In the genomic region with DNA sequence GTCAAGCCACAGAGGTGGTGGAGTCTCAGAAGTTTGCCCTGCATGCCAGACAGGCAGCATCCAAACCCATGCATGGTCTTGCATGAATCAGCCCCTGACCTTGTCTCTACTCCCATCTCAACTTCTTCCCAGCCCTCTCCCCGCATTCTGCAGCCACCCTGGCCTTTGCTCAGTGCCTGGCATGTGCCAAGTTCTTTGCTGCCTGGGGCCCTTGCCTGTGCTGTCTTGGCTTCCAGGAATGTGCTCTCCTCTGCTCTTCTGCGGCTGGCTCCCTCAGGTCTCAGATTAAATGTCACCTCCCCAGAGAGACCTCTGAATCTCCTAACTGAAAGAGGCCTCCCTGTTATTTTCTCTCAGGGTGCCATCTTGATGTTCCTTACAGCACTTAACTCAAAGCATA, we compare ENCODE assay signal across 19 cellular contexts. TPM values are rescaled to one million over a fixed set of nuclear protein-coding genes. Genes with fewer than 3 reads are reported as not detected.
DNase-seq lines count a peak whose midpoint lies in the region; ATAC-seq, FAIRE-seq and TF ChIP-seq lines count a peak whose summit lies in the region.
"Had no signal": no experiment of that assay in that cellular context is flagged by ENCODE, and none has a peak within 500 bp of the region (broad histone marks: within the 10 kb centered on the region; RNA-seq: fewer than 3 reads in every experiment).

No MANE protein-coding gene starts in this region.

- no peaks in the 10 kb centered on the region for H3K27me3 ChIP-seq in astrocyte (ENCODE audit: insufficient read depth, low read length)
- H3K27me3 ChIP-seq in suprapubic skin: no peaks in the 10 kb centered on the region

- WGBS in suprapubic skin: 52% methylated on average over 2 of the region's 2 CpGs

- H3K36me3 ChIP-seq in astrocyte (ENCODE audit: insufficient read depth, low read length): no peaks in the 10 kb centered on the region
- H3K36me3 ChIP-seq in suprapubic skin: no peaks in the 10 kb centered on the region
- H3K36me3 ChIP-seq: left ventricle myocardium inferior had no signal

- TF ChIP-seq CTCF in astrocyte (IDR thresholded peaks at IDR 0.05; ENCODE audit: insufficient read depth, low read depth, low read length) (no peak), suprapubic skin (IDR thresholded peaks at IDR 0.05) (no peak)

- H3K4me1 ChIP-seq in astrocyte (ENCODE audit: insufficient read depth, low read length): peaks cover 18% of the 10 kb centered on the region
- H3K4me1 ChIP-seq in suprapubic skin: peaks cover 20% of the 10 kb centered on the region

- no peaks in the 10 kb centered on the region for H4K20me1 ChIP-seq in astrocyte (ENCODE audit: insufficient read depth, low read length)

- peak overlapping the region; percentile 88 for H3K27ac Mint-ChIP-seq in astrocyte (ENCODE audit: unreplicated experiment)
- no peak overlapping the region for H3K27ac Mint-ChIP-seq in activated CD4-positive, alpha-beta T cell treated with anti-CD3 and anti-CD28 coated beads, Interleukin-2, amount 10 ng/mL, durations not matched to agents 24 days and 14 days
- H3K27ac Mint-ChIP-seq: activated CD4-positive, alpha-beta memory T cell treated with anti-CD3 and anti-CD28 coated beads, Interleukin-2, amount 10 ng/mL, durations not matched to agents 7 days and 5 days; activated T-helper 1 cell treated with anti-CD3 and anti-CD28 coated beads, Interleukin-12 subunit alpha, Interleukin-12 subunit beta, Interleukin-2, Interleukin-4 antibody, amounts not matched to agents 30 ng/mL and 10 ng/mL and 1 ng/mL, durations not matched to agents 14 hours and 24 hours and 36 hours; IgD-negative memory B cell had no signal

- no peak for TF ChIP-seq POLR2A in suprapubic skin (IDR thresholded peaks at IDR 0.05)

- intact Hi-C loops in activated CD4-positive, alpha-beta T cell treated with anti-CD3 and anti-CD28 coated beads, Interleukin-2, amount 10 ng/mL, durations not matched to agents 24 days and 14 days (cut with micrococcal nuclease): no loop called here

- ATAC-seq in GM21515 (IDR thresholded peaks at IDR 0.05; ENCODE audit: unreplicated experiment): no peak

- H3K4me1 Mint-ChIP-seq in astrocyte (ENCODE audit: low read depth, unreplicated experiment): peaks cover 13% of the 10 kb centered on the region
- no peaks in the 10 kb centered on the region for H3K4me1 Mint-ChIP-seq in activated CD4-positive, alpha-beta T cell treated with anti-CD3 and anti-CD28 coated beads, Interleukin-2, amount 10 ng/mL, durations not matched to agents 24 days and 14 days
- H3K4me1 Mint-ChIP-seq: activated CD4-positive, alpha-beta memory T cell treated with anti-CD3 and anti-CD28 coated beads, Interleukin-2, amount 10 ng/mL, durations not matched to agents 7 days and 5 days had no signal

- H2AFZ ChIP-seq in astrocyte (ENCODE audit: low read depth, low read length): no peak overlapping the region

- H3K27ac ChIP-seq in astrocyte (ENCODE audit: low read depth, low read length) (peak overlapping the region; percentile 71), suprapubic skin (peak overlapping the region; percentile 67), substantia nigra (ENCODE audit: low read depth, low read length, poor library complexity, severe bottlenecking) (no peak overlapping the region)
- H3K27ac ChIP-seq: left ventricle myocardium inferior had no signal

- H3K4me3 ChIP-seq in astrocyte (ENCODE audit: insufficient read depth, low read depth, low read length): no peak overlapping the region
- no peak overlapping the region for H3K4me3 ChIP-seq in suprapubic skin
- H3K4me3 ChIP-seq: left ventricle myocardium inferior had no signal

- TF ChIP-seq EP300 in suprapubic skin (IDR thresholded peaks at IDR 0.05): no peak

- peak overlapping the region; percentile 34 for H3K9ac ChIP-seq in astrocyte (ENCODE audit: low read length)

- no peak for FAIRE-seq in astrocyte (lab: Jason Lieb, UNC)
- FAIRE-seq: H1, small intestine had no signal

- no peaks in the 10 kb centered on the region for H3K79me2 ChIP-seq in astrocyte (ENCODE audit: insufficient read depth, low read length)

- H3K9me3 ChIP-seq in astrocyte (ENCODE audit: insufficient read depth, low read depth, low read length) (no peaks in the 10 kb centered on the region), suprapubic skin (no peaks in the 10 kb centered on the region)
- H3K9me3 ChIP-seq: left ventricle myocardium inferior had no signal

- H3K4me2 ChIP-seq in astrocyte (ENCODE audit: low read length): no peak overlapping the region

- no peaks in the 10 kb centered on the region for H3K9me3 Mint-ChIP-seq in astrocyte (ENCODE audit: unreplicated experiment)
- no peaks in the 10 kb centered on the region for H3K9me3 Mint-ChIP-seq in activated CD4-positive, alpha-beta T cell treated with anti-CD3 and anti-CD28 coated beads, Interleukin-2, amount 10 ng/mL, durations not matched to agents 24 days and 14 days
- H3K9me3 Mint-ChIP-seq: activated CD4-positive, alpha-beta memory T cell treated with anti-CD3 and anti-CD28 coated beads, Interleukin-2, amount 10 ng/mL, durations not matched to agents 7 days and 5 days; activated T-helper 1 cell treated with anti-CD3 and anti-CD28 coated beads, Interleukin-12 subunit alpha, Interleukin-12 subunit beta, Interleukin-2, Interleukin-4 antibody, amounts not matched to agents 30 ng/mL and 10 ng/mL and 1 ng/mL, durations not matched to agents 14 hours and 24 hours and 36 hours; IgD-negative memory B cell had no signal

- H3K27me3 Mint-ChIP-seq in astrocyte (ENCODE audit: low read depth, unreplicated experiment): peaks cover 10% of the 10 kb centered on the region
- no peaks in the 10 kb centered on the region for H3K27me3 Mint-ChIP-seq in activated CD4-positive, alpha-beta T cell treated with anti-CD3 and anti-CD28 coated beads, Interleukin-2, amount 10 ng/mL, durations not matched to agents 24 days and 14 days
- H3K27me3 Mint-ChIP-seq: activated CD4-positive, alpha-beta memory T cell treated with anti-CD3 and anti-CD28 coated beads, Interleukin-2, amount 10 ng/mL, durations not matched to agents 7 days and 5 days; IgD-negative memory B cell had no signal

- DNase-seq in M059J (ENCODE audit: low read depth): peak; percentile 96
- DNase-seq in astrocyte (ENCODE audit: low read depth): no peak
- DNase-seq in islet precursor cell: peak; percentile 73
- DNase-seq in suprapubic skin (ENCODE audit: low spot score in 2 of 2): no peak
- no peak for DNase-seq in activated CD4-positive, alpha-beta T cell treated with anti-CD3 and anti-CD28 coated beads, Interleukin-2, amount 10 ng/mL, durations not matched to agents 24 days and 14 days
- DNase-seq in substantia nigra (lab: John Stamatoyannopoulos, UW): no peak
- DNase-seq: activated CD4-positive, alpha-beta memory T cell treated with anti-CD3 and anti-CD28 coated beads, Interleukin-2, amount 10 ng/mL, durations not matched to agents 7 days and 5 days; central memory CD4-positive, alpha-beta T cell; effector memory CD4-positive, alpha-beta T cell; left ventricle myocardium inferior; MV-4-11; NCI-H2081 treated with DMSO at 0.1 percent for 48 hours; NCI-H774; occipital lobe; small intestine had no signal

- no peak overlapping the region for H3K4me3 Mint-ChIP-seq in astrocyte (ENCODE audit: unreplicated experiment)
- no peak overlapping the region for H3K4me3 Mint-ChIP-seq in activated CD4-positive, alpha-beta T cell treated with anti-CD3 and anti-CD28 coated beads, Interleukin-2, amount 10 ng/mL, durations not matched to agents 24 days and 14 days
- H3K4me3 Mint-ChIP-seq: activated CD4-positive, alpha-beta memory T cell treated with anti-CD3 and anti-CD28 coated beads, Interleukin-2, amount 10 ng/mL, durations not matched to agents 7 days and 5 days; activated T-helper 1 cell treated with anti-CD3 and anti-CD28 coated beads, Interleukin-12 subunit alpha, Interleukin-12 subunit beta, Interleukin-2, Interleukin-4 antibody, amounts not matched to agents 30 ng/mL and 10 ng/mL and 1 ng/mL, durations not matched to agents 14 hours and 24 hours and 36 hours; IgD-negative memory B cell had no signal

- peaks cover 2% of the 10 kb centered on the region for H3K36me3 Mint-ChIP-seq in astrocyte (ENCODE audit: low read depth, unreplicated experiment)
- H3K36me3 Mint-ChIP-seq in activated CD4-positive, alpha-beta T cell treated with anti-CD3 and anti-CD28 coated beads, Interleukin-2, amount 10 ng/mL, durations not matched to agents 24 days and 14 days (ENCODE audit: low read depth): no peaks in the 10 kb centered on the region
- H3K36me3 Mint-ChIP-seq: IgD-negative memory B cell had no signal

RNA-seq across cellular contexts. Expression of gene DRC3, which starts 17.6 kb away (rescaled TPM):
- 0.12 and 0.69 TPM in 2 replicates for total RNA-seq in M059J (2014; rRNA removed; shearing (Covaris generic))
- 0.43 and 1.1 TPM in 2 replicates for total RNA-seq in astrocyte
- total RNA-seq in suprapubic skin: 10 to 100 TPM in 1 of 4 donors, 1 to 10 TPM in 3; 2.0 to 10.6 (median 5.5) TPM
- total RNA-seq in activated CD4-positive, alpha-beta T cell treated with anti-CD3 and anti-CD28 coated beads, Interleukin-2, amount 10 ng/mL, durations not matched to agents 24 days and 14 days: 0.42 TPM in 1 of 2 replicates, not detected in the other
- total RNA-seq: activated CD4-positive, alpha-beta memory T cell treated with anti-CD3 and anti-CD28 coated beads, Interleukin-2, amount 10 ng/mL, durations not matched to agents 7 days and 5 days; activated T-helper 1 cell treated with anti-CD3 and anti-CD28 coated beads, Interleukin-12 subunit alpha, Interleukin-12 subunit beta, Interleukin-2, Interleukin-4 antibody, amounts not matched to agents 30 ng/mL and 10 ng/mL and 1 ng/mL, durations not matched to agents 14 hours and 24 hours and 36 hours; H1 had no signal

RNA-seq across cellular contexts. Expression of gene TOM1L2, which starts 18.1 kb away (rescaled TPM):
- total RNA-seq in M059J (2014; rRNA removed; shearing (Covaris generic)): 27.7 and 38.3 TPM in 2 replicates
- total RNA-seq in astrocyte (50.3 and 54.4 TPM in 2 replicates), suprapubic skin (100 to 1,000 TPM; 128 to 259 (median 162) TPM)
- total RNA-seq in activated CD4-positive, alpha-beta T cell treated with anti-CD3 and anti-CD28 coated beads, Interleukin-2, amount 10 ng/mL, durations not matched to agents 24 days and 14 days: 8.8 and 10.0 TPM in 2 replicates

RNA-seq across cellular contexts. Expression of gene ATPAF2, which starts 48.7 kb away (rescaled TPM):
- 12.3 and 14.4 TPM in 2 replicates for total RNA-seq in M059J (2014; rRNA removed; shearing (Covaris generic))
- total RNA-seq in astrocyte: 24.8 and 27.9 TPM in 2 replicates
- total RNA-seq in suprapubic skin: 10 to 100 TPM; 18.2 to 41.6 (median 24.2) TPM
- total RNA-seq in activated CD4-positive, alpha-beta T cell treated with anti-CD3 and anti-CD28 coated beads, Interleukin-2, amount 10 ng/mL, durations not matched to agents 24 days and 14 days: 31.9 and 33.1 TPM in 2 replicates

RNA-seq across cellular contexts. Expression of gene GID4, which starts 48.9 kb away (rescaled TPM):
- 5.9 and 8.2 TPM in 2 replicates for total RNA-seq in M059J (2014; rRNA removed; shearing (Covaris generic))
- 9.2 and 9.9 TPM in 2 replicates for total RNA-seq in astrocyte
- 10 to 100 TPM; 13.9 to 23.5 (median 17.6) TPM for total RNA-seq in suprapubic skin
- 9.6 and 11.3 TPM in 2 replicates for total RNA-seq in activated CD4-positive, alpha-beta T cell treated with anti-CD3 and anti-CD28 coated beads, Interleukin-2, amount 10 ng/mL, durations not matched to agents 24 days and 14 days

Comparison
In these comparisons a context has a peak if more than half of its experiments do, and no peak if none do; other contexts are left out.
1. DNase-seq: peak in M059J (single experiment) and islet precursor cell (single experiment); none in astrocyte (single experiment), suprapubic skin (0 of 2), activated CD4-positive, alpha-beta T cell treated with anti-CD3 and anti-CD28 coated beads, Interleukin-2, amount 10 ng/mL, durations not matched to agents 24 days and 14 days (single experiment) and substantia nigra (0 of 49).